ENCODE assay signal across 9 cellular contexts in the genomic region with DNA sequence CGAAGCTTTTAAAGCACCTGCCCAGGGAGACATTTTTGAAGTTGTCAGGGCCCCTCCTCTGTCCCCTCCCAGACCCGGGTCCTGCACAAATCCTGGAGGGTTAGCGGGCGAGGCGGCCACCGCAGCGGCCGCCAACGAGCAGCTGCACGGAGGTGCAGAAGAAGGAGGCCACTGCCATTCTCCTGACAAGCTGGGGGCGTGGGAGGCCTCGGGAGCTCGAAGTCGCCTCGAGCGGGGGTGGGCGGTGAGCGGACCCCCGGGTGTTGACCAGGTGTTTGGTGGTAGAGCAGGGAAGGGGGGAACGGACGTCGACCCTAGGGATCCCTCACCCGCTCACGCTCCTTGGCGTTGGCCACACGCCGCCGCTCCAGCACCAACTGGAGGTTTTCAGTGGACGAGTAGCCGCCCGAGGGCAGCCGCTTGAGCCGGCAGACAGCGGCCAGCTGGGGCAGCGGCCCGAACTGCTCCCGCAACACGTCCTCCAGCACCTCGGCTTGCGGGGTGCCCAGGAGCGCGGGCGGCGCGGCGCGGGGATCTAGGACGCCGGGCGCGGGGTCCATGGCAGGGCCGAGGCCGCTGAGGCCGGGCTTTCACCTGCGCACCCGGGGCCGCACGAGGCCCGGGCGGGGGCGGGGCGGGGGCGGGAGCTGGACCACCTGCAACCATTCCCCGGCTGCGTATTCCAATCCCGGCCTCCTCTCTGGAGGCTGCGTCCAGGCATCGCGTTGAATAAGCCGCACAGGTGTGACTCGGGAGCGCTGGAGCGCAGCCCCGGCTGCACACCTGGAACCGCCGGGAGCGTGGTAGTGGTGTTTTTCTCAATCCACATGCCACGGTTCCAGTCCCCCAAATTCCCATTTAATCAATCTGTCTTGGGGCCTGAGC. TPM values are rescaled to one million over a fixed set of nuclear protein-coding genes. Genes with fewer than 3 reads are reported as not detected.
A peak's percentile ranks its signal among the peaks of the same experiment; 100 is the strongest.
DNase-seq lines count a peak whose midpoint lies in the region; ATAC-seq and TF ChIP-seq lines count a peak whose summit lies in the region.
"Had no signal": no experiment of that assay in that cellular context is flagged by ENCODE, and none has a peak within 500 bp of the region (broad histone marks: within the 10 kb centered on the region; RNA-seq: fewer than 3 reads in every experiment).

A gene with protein sequence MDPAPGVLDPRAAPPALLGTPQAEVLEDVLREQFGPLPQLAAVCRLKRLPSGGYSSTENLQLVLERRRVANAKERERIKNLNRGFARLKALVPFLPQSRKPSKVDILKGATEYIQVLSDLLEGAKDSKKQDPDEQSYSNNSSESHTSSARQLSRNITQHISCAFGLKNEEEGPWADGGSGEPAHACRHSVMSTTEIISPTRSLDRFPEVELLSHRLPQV (minus strand): TSS at position 565 of the 885 bp plus-strand sequence. CDS start 5 bp downstream, at position 560.

- no peak within 1 kb of the TSS for H4K5ac ChIP-seq in mesendoderm (ENCODE audit: low read length)

- H3K27ac Mint-ChIP-seq in MCF 10A (ENCODE audit: low read depth, unreplicated experiment): no peak within 1 kb of the TSS

- no peak within 1 kb of the TSS for H3K9ac ChIP-seq in mesendoderm (ENCODE audit: low read length)

- WGBS in heart left ventricle, 4 donors: 4 to 8% (median 8%) methylated on average over 47 to 78 of the region's 78 CpGs
- no CpG with 5 or more reads among the region's 78 CpGs for WGBS in mesendoderm (ENCODE audit: extremely low coverage, insufficient coverage, low lambda C conversion rate)

- no peak for TF ChIP-seq POLR2A in heart left ventricle (IDR thresholded peaks at IDR 0.05)

- H3K4me1 Mint-ChIP-seq in MCF 10A (ENCODE audit: insufficient read depth, unreplicated experiment): peaks cover 5% of the 10 kb centered on the region

- H3K4me3 Mint-ChIP-seq in MCF 10A (ENCODE audit: unreplicated experiment): peak within 1 kb of the TSS; percentile 52

- H3K79me1 ChIP-seq in mesendoderm (ENCODE audit: low read length): no peaks in the 10 kb centered on the region

- TF ChIP-seq CTCF in heart left ventricle (IDR thresholded peaks at IDR 0.05) (no peak), right atrium auricular region (IDR thresholded peaks at IDR 0.05) (no peak), MCF 10A (IDR thresholded peaks at IDR 0.05; ENCODE audit: unreplicated experiment) (no peak), upper lobe of right lung (IDR thresholded peaks at IDR 0.05) (no peak)

- intact Hi-C loops in heart left ventricle (cut with DNase I) (loop anchor here in 5 of 10 donors (2.0 to 10.0 kb wide), 5 partner anchors 72 to 157 kb away; a partner anchor contains a TSS), MCF 10A (cut with micrococcal nuclease) (no loop called here), upper lobe of right lung (cut with DNase I) (no loop called here)

- H3K27ac ChIP-seq in heart left ventricle (no peak within 1 kb of the TSS), right atrium auricular region (no peak within 1 kb of the TSS), mesendoderm (ENCODE audit: low read depth, low read length) (no peak within 1 kb of the TSS), upper lobe of right lung (no peak within 1 kb of the TSS)

- H3K56ac ChIP-seq in mesendoderm (ENCODE audit: low read length): no peak within 1 kb of the TSS

- no peaks in the 10 kb centered on the region for H3K36me3 Mint-ChIP-seq in MCF 10A (ENCODE audit: insufficient read depth, unreplicated experiment)

- H3K23ac ChIP-seq in mesendoderm (ENCODE audit: low read length): no peak within 1 kb of the TSS

- H3K27me3 ChIP-seq in heart left ventricle (peaks cover 11 to 72% (median 32%) of the 10 kb centered on the region in 9 donors), right atrium auricular region (peaks cover 0 to 12% of the 10 kb centered on the region in 2 donors), mesendoderm (ENCODE audit: insufficient read depth, low read length, poor library complexity) (peaks cover 29% of the 10 kb centered on the region), upper lobe of right lung (peaks cover 65% of the 10 kb centered on the region)

- H2AK5ac ChIP-seq in mesendoderm (ENCODE audit: low read length): no peak within 1 kb of the TSS

- CTCF ChIA-PET in MCF 10A (lab: Yijun Ruan, JAX): interaction anchor here (0.6 to 1.8 kb wide), 11 partner anchors 11 to 486 kb away, joined by 3 to 7 read pairs (median 4); no protein-coding TSS in a partner anchor

- BruUV-seq in MCF 10A (replicated peaks; lab: Mats Ljungman, UMichigan): no TSS peak

- H3K4me3 ChIP-seq in heart left ventricle: peak within 1 kb of the TSS in 11 of 12 donors; percentile 11 to 49 (median 34)
- peak within 1 kb of the TSS in 1 of 2 donors; percentile 42 for H3K4me3 ChIP-seq in right atrium auricular region
- no peak within 1 kb of the TSS for H3K4me3 ChIP-seq in mesendoderm (ENCODE audit: low read length)
- H3K4me3 ChIP-seq in upper lobe of right lung: peak within 1 kb of the TSS; percentile 25

- no peak within 1 kb of the TSS for H3K4ac ChIP-seq in mesendoderm (ENCODE audit: low read depth, low read length)

- peaks cover 0 to 32% (median 8%) of the 10 kb centered on the region in 12 donors for H3K4me1 ChIP-seq in heart left ventricle
- peaks cover 0 to 14% of the 10 kb centered on the region in 2 donors for H3K4me1 ChIP-seq in right atrium auricular region
- no peaks in the 10 kb centered on the region for H3K4me1 ChIP-seq in mesendoderm (ENCODE audit: control insufficient read depth, low read depth, low read length)
- H3K4me1 ChIP-seq in upper lobe of right lung: peaks cover 9% of the 10 kb centered on the region

- no peak within 1 kb of the TSS for H3K18ac ChIP-seq in mesendoderm (ENCODE audit: low read length)

- H3K27me3 Mint-ChIP-seq in MCF 10A (ENCODE audit: insufficient read depth, unreplicated experiment): peaks cover 64% of the 10 kb centered on the region

- POLR2A ChIA-PET in MCF 10A (lab: Yijun Ruan, JAX): interaction anchor here (0.6 kb wide), 1 partner anchor 61 kb away, joined by 3 read pairs; no protein-coding TSS in a partner anchor

- no peaks in the 10 kb centered on the region for H3K9me3 Mint-ChIP-seq in MCF 10A (ENCODE audit: unreplicated experiment)

- no peak within 1 kb of the TSS for H4K8ac ChIP-seq in mesendoderm (ENCODE audit: low read depth, low read length)

- H3K4me2 ChIP-seq in mesendoderm (ENCODE audit: low read length): peak within 1 kb of the TSS; percentile 16

- no peaks in the 10 kb centered on the region for H3K79me2 ChIP-seq in mesendoderm (ENCODE audit: control insufficient read depth, insufficient read depth, low read length)

- no peak for DNase-seq in heart left ventricle
- no peak for DNase-seq in right atrium auricular region (ENCODE audit: low spot score)
- no peak for DNase-seq in MCF 10A (ENCODE audit: unreplicated experiment)
- peak; percentile 45 for DNase-seq in mesendoderm
- no peak for DNase-seq in upper lobe of right lung
- no peak for DNase-seq in effector CD8-positive, alpha-beta T cell (lab: John Stamatoyannopoulos, UW)
- no peak for DNase-seq in NCI-H524 treated with DMSO at 0.1 percent for 48 hours (lab: John Stamatoyannopoulos, UW)
- DNase-seq in middle frontal gyrus (ENCODE audit: extremely low spot score, low spot score): no peak

- H3K9me3 ChIP-seq in heart left ventricle (no peaks in the 10 kb centered on the region), right atrium auricular region (no peaks in the 10 kb centered on the region), upper lobe of right lung (no peaks in the 10 kb centered on the region)

- H3K36me3 ChIP-seq in heart left ventricle (no peaks in the 10 kb centered on the region), right atrium auricular region (no peaks in the 10 kb centered on the region), mesendoderm (ENCODE audit: control insufficient read depth, insufficient read depth, low read length) (no peaks in the 10 kb centered on the region), upper lobe of right lung (no peaks in the 10 kb centered on the region)

- H2BK15ac ChIP-seq in mesendoderm (replicated peaks; ENCODE audit: low read depth): no peak within 1 kb of the TSS

- no peak within 1 kb of the TSS for H2BK120ac ChIP-seq in mesendoderm (ENCODE audit: low read depth, low read length)

- no peak within 1 kb of the TSS for H2BK5ac ChIP-seq in mesendoderm (ENCODE audit: low read length)

- ATAC-seq in heart left ventricle (peak in 2 of 4 donors; percentile 31 to 38), upper lobe of right lung (peak; percentile 13)

RNA-seq across cellular contexts. Expression of the gene that starts here (rescaled TPM):
- total RNA-seq in heart left ventricle (not detected), right atrium auricular region (not detected), MCF 10A (2022) (not detected in 2 replicates), upper lobe of right lung (not detected)
- polyA plus RNA-seq in heart left ventricle: not detected
- not detected for polyA plus RNA-seq in mesendoderm (2013, experiment 1 of 2)
- polyA plus RNA-seq in mesendoderm (2013, experiment 2 of 2): not detected
- total RNA-seq: G401 had no signal

Comparison
In these comparisons a context has a peak if more than half of its experiments do, and no peak if none do; other contexts are left out.
1. Peak in ATAC-seq and H3K4me3 ChIP-seq in upper lobe of right lung; RNA of the gene not detected or under 1 TPM.